ENCODE assay signal across 1 cellular context in the genomic region with DNA sequence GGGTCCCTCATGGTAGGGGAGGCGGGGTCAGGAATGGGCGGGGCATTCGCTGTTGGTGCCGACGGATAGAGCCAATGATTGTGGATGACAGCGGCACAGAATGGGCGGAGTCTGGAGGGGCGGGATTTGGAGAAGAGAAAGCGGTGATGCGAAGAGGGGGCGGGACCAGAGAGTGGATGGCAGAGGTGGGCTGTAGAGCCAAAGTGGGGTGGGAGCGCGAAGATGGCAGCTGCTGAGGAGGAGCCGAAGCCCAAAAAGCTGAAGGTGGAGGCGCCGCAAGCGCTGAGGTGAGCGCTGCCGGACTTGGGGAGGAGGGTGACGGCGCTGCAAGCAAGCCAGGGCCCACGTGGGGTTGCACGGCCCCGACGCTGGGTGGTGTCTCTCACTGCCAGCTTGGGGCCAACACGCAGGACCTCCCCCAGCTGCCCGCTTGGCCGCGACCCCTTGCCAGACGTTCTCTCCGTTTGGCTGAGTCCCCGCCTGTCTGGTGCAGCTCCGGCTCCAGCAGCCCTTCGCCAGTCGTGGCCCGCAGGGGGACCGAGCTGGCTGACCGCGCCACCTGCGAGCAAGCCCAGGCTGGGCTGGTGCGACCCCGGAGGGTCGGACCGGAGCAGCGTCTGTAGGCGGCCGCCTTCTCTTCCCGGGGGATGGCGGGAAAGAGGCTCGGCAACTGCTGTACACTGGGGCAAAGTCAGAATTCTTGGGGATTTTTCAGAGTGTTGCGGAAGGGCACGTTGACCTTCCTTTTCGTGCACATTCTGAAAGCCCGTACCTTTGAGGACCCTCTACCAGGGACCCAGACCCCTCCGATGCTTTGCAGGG.
TF ChIP-seq lines count a peak whose summit lies in the region.

A gene (plus strand): TSS at position 165 of the 822 bp plus-strand sequence. CDS start 58 bp downstream, at position 223.

TF ChIP-seq in HCT116, 20 proteins besides CTCF, POLR2A, EP300 and RAD21 (continued from another document):
- TF ChIP-seq, protein P1, sequence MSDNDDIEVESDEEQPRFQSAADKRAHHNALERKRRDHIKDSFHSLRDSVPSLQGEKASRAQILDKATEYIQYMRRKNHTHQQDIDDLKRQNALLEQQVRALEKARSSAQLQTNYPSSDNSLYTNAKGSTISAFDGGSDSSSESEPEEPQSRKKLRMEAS (IDR thresholded peaks at IDR 0.05) = peak; percentile 91
- TF ChIP-seq, protein P2, sequence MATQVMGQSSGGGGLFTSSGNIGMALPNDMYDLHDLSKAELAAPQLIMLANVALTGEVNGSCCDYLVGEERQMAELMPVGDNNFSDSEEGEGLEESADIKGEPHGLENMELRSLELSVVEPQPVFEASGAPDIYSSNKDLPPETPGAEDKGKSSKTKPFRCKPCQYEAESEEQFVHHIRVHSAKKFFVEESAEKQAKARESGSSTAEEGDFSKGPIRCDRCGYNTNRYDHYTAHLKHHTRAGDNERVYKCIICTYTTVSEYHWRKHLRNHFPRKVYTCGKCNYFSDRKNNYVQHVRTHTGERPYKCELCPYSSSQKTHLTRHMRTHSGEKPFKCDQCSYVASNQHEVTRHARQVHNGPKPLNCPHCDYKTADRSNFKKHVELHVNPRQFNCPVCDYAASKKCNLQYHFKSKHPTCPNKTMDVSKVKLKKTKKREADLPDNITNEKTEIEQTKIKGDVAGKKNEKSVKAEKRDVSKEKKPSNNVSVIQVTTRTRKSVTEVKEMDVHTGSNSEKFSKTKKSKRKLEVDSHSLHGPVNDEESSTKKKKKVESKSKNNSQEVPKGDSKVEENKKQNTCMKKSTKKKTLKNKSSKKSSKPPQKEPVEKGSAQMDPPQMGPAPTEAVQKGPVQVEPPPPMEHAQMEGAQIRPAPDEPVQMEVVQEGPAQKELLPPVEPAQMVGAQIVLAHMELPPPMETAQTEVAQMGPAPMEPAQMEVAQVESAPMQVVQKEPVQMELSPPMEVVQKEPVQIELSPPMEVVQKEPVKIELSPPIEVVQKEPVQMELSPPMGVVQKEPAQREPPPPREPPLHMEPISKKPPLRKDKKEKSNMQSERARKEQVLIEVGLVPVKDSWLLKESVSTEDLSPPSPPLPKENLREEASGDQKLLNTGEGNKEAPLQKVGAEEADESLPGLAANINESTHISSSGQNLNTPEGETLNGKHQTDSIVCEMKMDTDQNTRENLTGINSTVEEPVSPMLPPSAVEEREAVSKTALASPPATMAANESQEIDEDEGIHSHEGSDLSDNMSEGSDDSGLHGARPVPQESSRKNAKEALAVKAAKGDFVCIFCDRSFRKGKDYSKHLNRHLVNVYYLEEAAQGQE (IDR thresholded peaks at IDR 0.05; ENCODE audit: low read depth) = no peak
- TF ChIP-seq TCF7L2 (IDR thresholded peaks at IDR 0.05; ENCODE audit: borderline replicate concordance, extremely low read depth, insufficient read depth, insufficient read length) (no peak), SIN3A (IDR thresholded peaks at IDR 0.05; ENCODE audit: low read depth) (0 out of 2 replicates have a peak, but pooled peaks have one; percentile 14), CEBPB (IDR thresholded peaks at IDR 0.05; ENCODE audit: low read depth) (no peak), POLR2AphosphoS5 (IDR thresholded peaks at IDR 0.05; ENCODE audit: low read depth, low read length) (peak; percentile 73), FOSL1 (IDR thresholded peaks at IDR 0.05; ENCODE audit: low read depth) (no peak)
